10 cellular contexts compared by ENCODE assay signal in the genomic region with DNA sequence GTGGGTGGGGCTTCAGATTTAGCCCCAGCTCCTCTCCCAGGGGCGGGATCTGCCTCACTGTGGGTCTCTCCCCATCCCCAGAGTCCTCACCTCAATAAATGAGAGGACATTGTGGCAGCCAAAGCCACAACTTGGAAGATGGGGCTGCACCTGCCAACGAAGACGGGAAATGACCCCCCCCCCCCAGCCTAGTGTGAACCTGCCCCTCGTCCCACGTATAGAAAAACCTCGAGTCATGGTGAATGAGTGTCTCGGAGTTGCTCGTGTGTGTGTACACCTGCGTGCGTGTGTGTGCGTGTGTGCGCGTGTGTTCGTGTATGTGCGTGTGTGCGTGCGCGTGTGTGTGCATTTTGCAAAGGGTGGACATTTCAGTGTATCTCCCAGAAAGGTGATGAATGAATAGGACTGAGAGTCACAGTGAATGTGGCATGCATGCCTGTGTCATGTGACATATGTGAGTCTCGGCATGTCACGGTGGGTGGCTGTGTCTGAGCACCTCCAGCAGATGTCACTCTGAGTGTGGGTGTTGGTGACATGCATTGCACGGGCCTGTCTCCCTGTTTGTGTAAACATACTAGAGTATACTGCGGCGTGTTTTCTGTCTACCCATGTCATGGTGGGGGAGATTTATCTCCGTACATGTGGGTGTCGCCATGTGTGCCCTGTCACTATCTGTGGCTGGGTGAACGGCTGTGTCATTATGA. TPM values are rescaled to one million over a fixed set of nuclear protein-coding genes. Genes with fewer than 3 reads are reported as not detected.
DNase-seq lines count a peak whose midpoint lies in the region; ATAC-seq lines count a peak whose summit lies in the region.
"Had no signal": no experiment of that assay in that cellular context is flagged by ENCODE, and none has a peak within 500 bp of the region (broad histone marks: within the 10 kb centered on the region; RNA-seq: fewer than 3 reads in every experiment).

No MANE protein-coding gene starts in this region.

- intact Hi-C loops in activated T-helper 1 cell treated with anti-CD3 and anti-CD28 coated beads, Interleukin-12 subunit alpha, Interleukin-12 subunit beta, Interleukin-2, Interleukin-4 antibody, amounts not matched to agents 30 ng/mL and 10 ng/mL and 1 ng/mL, durations not matched to agents 14 hours and 24 hours and 36 hours (cut with micrococcal nuclease): loop anchor here (1.0 kb wide), 1 partner anchor 111 kb away; no protein-coding TSS in a partner anchor

- H3K27ac Mint-ChIP-seq in activated T-helper 1 cell treated with anti-CD3 and anti-CD28 coated beads, Interleukin-12 subunit alpha, Interleukin-12 subunit beta, Interleukin-2, Interleukin-4 antibody, amounts not matched to agents 30 ng/mL and 10 ng/mL and 1 ng/mL, durations not matched to agents 14 hours and 24 hours and 36 hours: peak overlapping the region; percentile 66
- H3K27ac Mint-ChIP-seq in naive thymus-derived CD8-positive, alpha-beta T cell: peak overlapping the region in 9 of 10 donors; percentile 56 to 91 (median 80)

- POLR2A ChIA-PET in naive thymus-derived CD8-positive, alpha-beta T cell (lab: Charles Lee): interaction anchor here (1.0 kb wide), 1 partner anchor 120 kb away, joined by 3 read pairs; no protein-coding TSS in a partner anchor

- DNase-seq in NOMO-1 (lab: John Stamatoyannopoulos, UW; ENCODE audit: unreplicated experiment in 2 of 2) (peak; percentile 14 to 25), NOMO-1 treated with dmso at 0.1 percent for 144 hours (lab: John Stamatoyannopoulos, UW; ENCODE audit: unreplicated experiment) (no peak), OCI-M1 (lab: John Stamatoyannopoulos, UW) (peak; percentile 82), inferior parietal cortex (ENCODE audit: extremely low spot score) (no peak), NCI-H128 (lab: John Stamatoyannopoulos, UW; ENCODE audit: unreplicated experiment) (no peak)
- DNase-seq in activated T-helper 1 cell treated with anti-CD3 and anti-CD28 coated beads, Interleukin-12 subunit alpha, Interleukin-12 subunit beta, Interleukin-2, Interleukin-4 antibody, amounts not matched to agents 30 ng/mL and 10 ng/mL and 1 ng/mL, durations not matched to agents 14 hours and 24 hours and 36 hours (ENCODE audit: low spot score): peak; percentile 46
- DNase-seq in naive thymus-derived CD8-positive, alpha-beta T cell: peak; percentile 51 to 86 (median 71)

- peak; percentile 66 to 78 for ATAC-seq in naive thymus-derived CD8-positive, alpha-beta T cell
- ATAC-seq in GM21526 (IDR thresholded peaks at IDR 0.05; ENCODE audit: low FRiP score, unreplicated experiment): no peak

- H3K4me3 Mint-ChIP-seq in activated T-helper 1 cell treated with anti-CD3 and anti-CD28 coated beads, Interleukin-12 subunit alpha, Interleukin-12 subunit beta, Interleukin-2, Interleukin-4 antibody, amounts not matched to agents 30 ng/mL and 10 ng/mL and 1 ng/mL, durations not matched to agents 14 hours and 24 hours and 36 hours: peak overlapping the region; percentile 51
- H3K4me3 Mint-ChIP-seq in naive thymus-derived CD8-positive, alpha-beta T cell: peak overlapping the region; percentile 44 to 94 (median 75)

- H3K27me3 Mint-ChIP-seq in activated T-helper 1 cell treated with anti-CD3 and anti-CD28 coated beads, Interleukin-12 subunit alpha, Interleukin-12 subunit beta, Interleukin-2, Interleukin-4 antibody, amounts not matched to agents 30 ng/mL and 10 ng/mL and 1 ng/mL, durations not matched to agents 14 hours and 24 hours and 36 hours (ENCODE audit: insufficient read depth): peaks cover 19% of the 10 kb centered on the region
- H3K27me3 Mint-ChIP-seq in naive thymus-derived CD8-positive, alpha-beta T cell: peaks cover 6 to 35% (median 21%) of the 10 kb centered on the region in 5 donors

- peaks cover 9% of the 10 kb centered on the region for H3K36me3 Mint-ChIP-seq in activated T-helper 1 cell treated with anti-CD3 and anti-CD28 coated beads, Interleukin-12 subunit alpha, Interleukin-12 subunit beta, Interleukin-2, Interleukin-4 antibody, amounts not matched to agents 30 ng/mL and 10 ng/mL and 1 ng/mL, durations not matched to agents 14 hours and 24 hours and 36 hours (ENCODE audit: low read depth)
- H3K36me3 Mint-ChIP-seq in naive thymus-derived CD8-positive, alpha-beta T cell: peaks cover 0 to 16% (median 0%) of the 10 kb centered on the region in 3 donors

- H3K4me1 Mint-ChIP-seq in activated T-helper 1 cell treated with anti-CD3 and anti-CD28 coated beads, Interleukin-12 subunit alpha, Interleukin-12 subunit beta, Interleukin-2, Interleukin-4 antibody, amounts not matched to agents 30 ng/mL and 10 ng/mL and 1 ng/mL, durations not matched to agents 14 hours and 24 hours and 36 hours (ENCODE audit: low read depth): peaks cover 53% of the 10 kb centered on the region
- H3K4me1 Mint-ChIP-seq in naive thymus-derived CD8-positive, alpha-beta T cell: peaks cover 23 to 60% (median 59%) of the 10 kb centered on the region in 4 donors

- no peaks in the 10 kb centered on the region for H3K9me3 Mint-ChIP-seq in activated T-helper 1 cell treated with anti-CD3 and anti-CD28 coated beads, Interleukin-12 subunit alpha, Interleukin-12 subunit beta, Interleukin-2, Interleukin-4 antibody, amounts not matched to agents 30 ng/mL and 10 ng/mL and 1 ng/mL, durations not matched to agents 14 hours and 24 hours and 36 hours
- no peaks in the 10 kb centered on the region for H3K9me3 Mint-ChIP-seq in naive thymus-derived CD8-positive, alpha-beta T cell

RNA-seq across cellular contexts. Expression of a gene that starts 1.5 kb away (rescaled TPM):
- total RNA-seq in activated T-helper 1 cell treated with anti-CD3 and anti-CD28 coated beads, Interleukin-12 subunit alpha, Interleukin-12 subunit beta, Interleukin-2, Interleukin-4 antibody, amounts not matched to agents 30 ng/mL and 10 ng/mL and 1 ng/mL, durations not matched to agents 14 hours and 24 hours and 36 hours: 72.2 and 86.8 TPM in 2 replicates
- total RNA-seq in naive thymus-derived CD8-positive, alpha-beta T cell: 10 to 100 TPM; 66.5 to 71.8 TPM
- 100 to 1,000 TPM; 154 to 208 (median 170) TPM for polyA plus RNA-seq in naive thymus-derived CD8-positive, alpha-beta T cell

RNA-seq across cellular contexts. Expression of a gene that starts 2.3 kb away (rescaled TPM):
- not detected in 2 replicates for total RNA-seq in activated T-helper 1 cell treated with anti-CD3 and anti-CD28 coated beads, Interleukin-12 subunit alpha, Interleukin-12 subunit beta, Interleukin-2, Interleukin-4 antibody, amounts not matched to agents 30 ng/mL and 10 ng/mL and 1 ng/mL, durations not matched to agents 14 hours and 24 hours and 36 hours
- not detected for total RNA-seq in naive thymus-derived CD8-positive, alpha-beta T cell
- polyA plus RNA-seq in naive thymus-derived CD8-positive, alpha-beta T cell: under 1 TPM in 1 of 3 donors, not detected in 2; 0.12 TPM
- total RNA-seq: activated CD8-positive, alpha-beta memory T cell treated with anti-CD3 and anti-CD28 coated beads for 36 hours; myocyte had no signal

RNA-seq across cellular contexts. Expression of a gene that starts 10.3 kb away (rescaled TPM):
- not detected in 2 replicates for total RNA-seq in activated T-helper 1 cell treated with anti-CD3 and anti-CD28 coated beads, Interleukin-12 subunit alpha, Interleukin-12 subunit beta, Interleukin-2, Interleukin-4 antibody, amounts not matched to agents 30 ng/mL and 10 ng/mL and 1 ng/mL, durations not matched to agents 14 hours and 24 hours and 36 hours
- not detected for total RNA-seq in naive thymus-derived CD8-positive, alpha-beta T cell
- 10 to 100 TPM in 1 of 3 donors, 1 to 10 TPM in 2; 6.5 to 12.8 (median 8.7) TPM for polyA plus RNA-seq in naive thymus-derived CD8-positive, alpha-beta T cell
- total RNA-seq: activated CD8-positive, alpha-beta memory T cell treated with anti-CD3 and anti-CD28 coated beads for 36 hours; myocyte had no signal

RNA-seq across cellular contexts. Expression of a gene that starts 22.8 kb away (rescaled TPM):
- total RNA-seq in activated T-helper 1 cell treated with anti-CD3 and anti-CD28 coated beads, Interleukin-12 subunit alpha, Interleukin-12 subunit beta, Interleukin-2, Interleukin-4 antibody, amounts not matched to agents 30 ng/mL and 10 ng/mL and 1 ng/mL, durations not matched to agents 14 hours and 24 hours and 36 hours: not detected in 2 replicates
- total RNA-seq in naive thymus-derived CD8-positive, alpha-beta T cell: 1 to 10 TPM; 1.7 to 2.3 TPM
- polyA plus RNA-seq in naive thymus-derived CD8-positive, alpha-beta T cell: under 1 TPM in 2 of 3 donors, not detected in 1; 0.23 to 0.38 TPM
- total RNA-seq: myocyte had no signal

RNA-seq across cellular contexts. Expression of a gene that starts 42.3 kb away (rescaled TPM):
- total RNA-seq in activated T-helper 1 cell treated with anti-CD3 and anti-CD28 coated beads, Interleukin-12 subunit alpha, Interleukin-12 subunit beta, Interleukin-2, Interleukin-4 antibody, amounts not matched to agents 30 ng/mL and 10 ng/mL and 1 ng/mL, durations not matched to agents 14 hours and 24 hours and 36 hours: 101 and 102 TPM in 2 replicates
- total RNA-seq in naive thymus-derived CD8-positive, alpha-beta T cell: 100 to 1,000 TPM; 165 to 184 TPM
- polyA plus RNA-seq in naive thymus-derived CD8-positive, alpha-beta T cell: 10 to 100 TPM; 50.4 to 63.2 (median 54.9) TPM
- total RNA-seq: myocyte had no signal

Comparison
In these comparisons a context has a peak if more than half of its experiments do, and no peak if none do; other contexts are left out.
1. DNase-seq: peak in NOMO-1 (2 of 2), OCI-M1 (single experiment), activated T-helper 1 cell treated with anti-CD3 and anti-CD28 coated beads, Interleukin-12 subunit alpha, Interleukin-12 subunit beta, Interleukin-2, Interleukin-4 antibody, amounts not matched to agents 30 ng/mL and 10 ng/mL and 1 ng/mL, durations not matched to agents 14 hours and 24 hours and 36 hours (single experiment) and naive thymus-derived CD8-positive, alpha-beta T cell (10 of 10); none in NOMO-1 treated with dmso at 0.1 percent for 144 hours (single experiment), inferior parietal cortex (single experiment) and NCI-H128 (single experiment).